Comparison of ENCODE assay signal across 20 cellular contexts in genomic region chr13:21134475-21134874, GRCh38. TPM values are rescaled to one million over a fixed set of nuclear protein-coding genes. Genes with fewer than 3 reads are reported as not detected.
"Had no signal": no experiment of that assay in that cellular context is flagged by ENCODE, and none has a peak within 500 bp of the region (broad histone marks: within the 10 kb centered on the region; RNA-seq: fewer than 3 reads in every experiment).

No MANE protein-coding gene starts in this region.

- ATAC-seq: left cardiac atrium; left ventricle myocardium superior; naive thymus-derived CD8-positive, alpha-beta T cell had no signal

- H3K4me2 ChIP-seq: hepatocyte had no signal

- FAIRE-seq: colon, endothelial cell of umbilical vein, small intestine had no signal

- H3K4me3 Mint-ChIP-seq: dendritic cell treated with granulocyte-macrophage colony-stimulating factor and Interleukin-4, amounts not matched to agents 40 ng/mL and 50 ng/mL, for 4 days; endodermal cell; naive thymus-derived CD8-positive, alpha-beta T cell had no signal

- H3K36me3 Mint-ChIP-seq: naive thymus-derived CD8-positive, alpha-beta T cell had no signal

- DNase-seq: endodermal cell; erythroblast; foreskin melanocyte; head of caudate nucleus; kidney; left cardiac atrium; left ventricle myocardium superior; naive thymus-derived CD8-positive, alpha-beta T cell; posterior cingulate gyrus; small intestine; stimulated activated CD4-positive, alpha-beta T cell treated with anti-CD3 and anti-CD28 coated beads, Interleukin-12 subunit alpha, Interleukin-12 subunit beta, amount 100 ng/mL, for 4 hours; stimulated activated CD4-positive, alpha-beta T cell treated with anti-CD3 and anti-CD28 coated beads, Interleukin-2, amount 100 ng/mL, for 48 hours; stimulated activated naive CD4-positive, alpha-beta T cell treated with Interleukin-2 at 50 U/mL for 16 hours; trophoblast cell had no signal

- H3K27me3 ChIP-seq: hepatocyte had no signal

- H3K27me3 Mint-ChIP-seq: dendritic cell treated with granulocyte-macrophage colony-stimulating factor and Interleukin-4, amounts not matched to agents 40 ng/mL and 50 ng/mL, for 4 days had no signal

- H3K9me3 Mint-ChIP-seq: dendritic cell treated with granulocyte-macrophage colony-stimulating factor and Interleukin-4, amounts not matched to agents 40 ng/mL and 50 ng/mL, for 4 days; naive thymus-derived CD8-positive, alpha-beta T cell had no signal

- H3K79me2 ChIP-seq: hepatocyte had no signal

- H3K4me3 ChIP-seq: hepatocyte, lung had no signal

- H3K27ac ChIP-seq: hepatocyte had no signal

- H3K27ac Mint-ChIP-seq: dendritic cell treated with granulocyte-macrophage colony-stimulating factor and Interleukin-4, amounts not matched to agents 40 ng/mL and 50 ng/mL, for 4 days; endodermal cell; naive thymus-derived CD8-positive, alpha-beta T cell had no signal

- H2AFZ ChIP-seq: hepatocyte had no signal

RNA-seq across cellular contexts. Expression of gene SKA3, which starts 41.9 kb away (rescaled TPM):
- total RNA-seq: mesenteric fat pad had no signal
